Comparison of ENCODE assay signal across 1 cellular context in the genomic region with DNA sequence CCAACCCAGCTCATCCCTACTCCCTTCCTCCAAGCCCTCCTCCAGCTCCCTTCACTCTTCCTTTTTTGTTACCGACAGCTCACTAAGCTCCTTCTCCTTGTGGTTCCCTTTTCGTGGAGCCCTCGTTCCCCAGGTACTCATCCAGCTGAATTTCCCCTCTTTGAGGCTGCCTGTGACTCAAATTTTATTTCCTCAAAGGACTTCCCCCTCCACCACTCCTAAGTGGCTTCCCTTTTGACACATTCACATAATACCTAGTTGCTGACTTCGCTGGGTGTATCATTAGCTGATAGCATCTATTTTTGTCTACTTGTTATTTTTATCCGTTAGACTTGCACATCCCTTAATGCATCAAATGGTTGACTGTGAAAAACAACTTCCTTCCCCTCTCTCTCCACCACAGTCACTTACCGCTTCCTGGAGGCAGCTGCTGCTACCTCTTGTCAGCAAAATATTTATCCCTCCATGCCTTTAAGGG.
TF ChIP-seq lines count a peak whose summit lies in the region.

No MANE protein-coding gene starts in this region.

TF ChIP-seq in GM12878, 131 proteins besides CTCF, POLR2A, EP300 and RAD21 (continues in another document):
- TF ChIP-seq ZNF217 (IDR thresholded peaks at IDR 0.05): no peak
- TF ChIP-seq IKZF2 (IDR thresholded peaks at IDR 0.05): peak; percentile 100
- peak; percentile 94 for TF ChIP-seq GATAD2B (conservative IDR thresholded peaks at IDR 0.05; ENCODE audit: low read depth)
- peak; percentile 66; the same call in 1 of the 2 replicates for TF ChIP-seq GABPA (IDR thresholded peaks at IDR 0.05; ENCODE audit: low read depth)
- peak; percentile 31 for TF ChIP-seq KLF5 (IDR thresholded peaks at IDR 0.05; ENCODE audit: partially characterized antibody)
- no peak for TF ChIP-seq BRCA1 (IDR thresholded peaks at IDR 0.05; ENCODE audit: low read depth, low read length)
- TF ChIP-seq EED (IDR thresholded peaks at IDR 0.05; ENCODE audit: low read depth): peak; percentile 100
- TF ChIP-seq PML (IDR thresholded peaks at IDR 0.05; ENCODE audit: low read length): peak; percentile 86
- TF ChIP-seq POLR2AphosphoS5 (IDR thresholded peaks at IDR 0.05; ENCODE audit: low read length): no peak
- no peak for TF ChIP-seq POLR2AphosphoS2 (IDR thresholded peaks at IDR 0.05; ENCODE audit: low read depth, low read length)
- TF ChIP-seq, protein P1, sequence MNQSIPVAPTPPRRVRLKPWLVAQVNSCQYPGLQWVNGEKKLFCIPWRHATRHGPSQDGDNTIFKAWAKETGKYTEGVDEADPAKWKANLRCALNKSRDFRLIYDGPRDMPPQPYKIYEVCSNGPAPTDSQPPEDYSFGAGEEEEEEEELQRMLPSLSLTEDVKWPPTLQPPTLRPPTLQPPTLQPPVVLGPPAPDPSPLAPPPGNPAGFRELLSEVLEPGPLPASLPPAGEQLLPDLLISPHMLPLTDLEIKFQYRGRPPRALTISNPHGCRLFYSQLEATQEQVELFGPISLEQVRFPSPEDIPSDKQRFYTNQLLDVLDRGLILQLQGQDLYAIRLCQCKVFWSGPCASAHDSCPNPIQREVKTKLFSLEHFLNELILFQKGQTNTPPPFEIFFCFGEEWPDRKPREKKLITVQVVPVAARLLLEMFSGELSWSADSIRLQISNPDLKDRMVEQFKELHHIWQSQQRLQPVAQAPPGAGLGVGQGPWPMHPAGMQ (IDR thresholded peaks at IDR 0.05; ENCODE audit: borderline replicate concordance): no peak
- no peak for TF ChIP-seq CHD1 (IDR thresholded peaks at IDR 0.05; ENCODE audit: low read depth, low read length)
- TF ChIP-seq, protein P2, sequence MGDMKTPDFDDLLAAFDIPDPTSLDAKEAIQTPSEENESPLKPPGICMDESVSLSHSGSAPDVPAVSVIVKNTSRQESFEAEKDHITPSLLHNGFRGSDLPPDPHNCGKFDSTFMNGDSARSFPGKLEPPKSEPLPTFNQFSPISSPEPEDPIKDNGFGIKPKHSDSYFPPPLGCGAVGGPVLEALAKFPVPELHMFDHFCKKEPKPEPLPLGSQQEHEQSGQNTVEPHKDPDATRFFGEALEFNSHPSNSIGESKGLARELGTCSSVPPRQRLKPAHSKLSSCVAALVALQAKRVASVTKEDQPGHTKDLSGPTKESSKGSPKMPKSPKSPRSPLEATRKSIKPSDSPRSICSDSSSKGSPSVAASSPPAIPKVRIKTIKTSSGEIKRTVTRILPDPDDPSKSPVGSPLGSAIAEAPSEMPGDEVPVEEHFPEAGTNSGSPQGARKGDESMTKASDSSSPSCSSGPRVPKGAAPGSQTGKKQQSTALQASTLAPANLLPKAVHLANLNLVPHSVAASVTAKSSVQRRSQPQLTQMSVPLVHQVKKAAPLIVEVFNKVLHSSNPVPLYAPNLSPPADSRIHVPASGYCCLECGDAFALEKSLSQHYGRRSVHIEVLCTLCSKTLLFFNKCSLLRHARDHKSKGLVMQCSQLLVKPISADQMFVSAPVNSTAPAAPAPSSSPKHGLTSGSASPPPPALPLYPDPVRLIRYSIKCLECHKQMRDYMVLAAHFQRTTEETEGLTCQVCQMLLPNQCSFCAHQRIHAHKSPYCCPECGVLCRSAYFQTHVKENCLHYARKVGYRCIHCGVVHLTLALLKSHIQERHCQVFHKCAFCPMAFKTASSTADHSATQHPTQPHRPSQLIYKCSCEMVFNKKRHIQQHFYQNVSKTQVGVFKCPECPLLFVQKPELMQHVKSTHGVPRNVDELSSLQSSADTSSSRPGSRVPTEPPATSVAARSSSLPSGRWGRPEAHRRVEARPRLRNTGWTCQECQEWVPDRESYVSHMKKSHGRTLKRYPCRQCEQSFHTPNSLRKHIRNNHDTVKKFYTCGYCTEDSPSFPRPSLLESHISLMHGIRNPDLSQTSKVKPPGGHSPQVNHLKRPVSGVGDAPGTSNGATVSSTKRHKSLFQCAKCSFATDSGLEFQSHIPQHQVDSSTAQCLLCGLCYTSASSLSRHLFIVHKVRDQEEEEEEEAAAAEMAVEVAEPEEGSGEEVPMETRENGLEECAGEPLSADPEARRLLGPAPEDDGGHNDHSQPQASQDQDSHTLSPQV (IDR thresholded peaks at IDR 0.05): no peak
- TF ChIP-seq ZNF274 (IDR thresholded peaks at IDR 0.05; ENCODE audit: insufficient read depth, insufficient read length): no peak
- peak; percentile 88 for TF ChIP-seq JUNB (IDR thresholded peaks at IDR 0.05)
- no peak for TF ChIP-seq ASH2L (IDR thresholded peaks at IDR 0.05; ENCODE audit: borderline replicate concordance, low read depth)
- TF ChIP-seq ESRRA (IDR thresholded peaks at IDR 0.05; ENCODE audit: low read length): no peak
- TF ChIP-seq RFX5 (IDR thresholded peaks at IDR 0.05; ENCODE audit: low read depth, low read length): no peak
- peak; percentile 99 for TF ChIP-seq NBN (IDR thresholded peaks at IDR 0.05)
- TF ChIP-seq, protein P3, sequence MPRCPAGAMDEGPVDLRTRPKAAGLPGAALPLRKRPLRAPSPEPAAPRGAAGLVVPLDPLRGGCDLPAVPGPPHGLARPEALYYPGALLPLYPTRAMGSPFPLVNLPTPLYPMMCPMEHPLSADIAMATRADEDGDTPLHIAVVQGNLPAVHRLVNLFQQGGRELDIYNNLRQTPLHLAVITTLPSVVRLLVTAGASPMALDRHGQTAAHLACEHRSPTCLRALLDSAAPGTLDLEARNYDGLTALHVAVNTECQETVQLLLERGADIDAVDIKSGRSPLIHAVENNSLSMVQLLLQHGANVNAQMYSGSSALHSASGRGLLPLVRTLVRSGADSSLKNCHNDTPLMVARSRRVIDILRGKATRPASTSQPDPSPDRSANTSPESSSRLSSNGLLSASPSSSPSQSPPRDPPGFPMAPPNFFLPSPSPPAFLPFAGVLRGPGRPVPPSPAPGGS (IDR thresholded peaks at IDR 0.05; ENCODE audit: borderline replicate concordance, insufficient read depth, low read depth, low read length, poor library complexity, severe bottlenecking): peak; percentile 51
- no peak for TF ChIP-seq RBBP5 (conservative IDR thresholded peaks at IDR 0.05)
- TF ChIP-seq SMAD1 (IDR thresholded peaks at IDR 0.05; ENCODE audit: low read depth, partially characterized antibody): peak; percentile 40
- TF ChIP-seq, protein P4, sequence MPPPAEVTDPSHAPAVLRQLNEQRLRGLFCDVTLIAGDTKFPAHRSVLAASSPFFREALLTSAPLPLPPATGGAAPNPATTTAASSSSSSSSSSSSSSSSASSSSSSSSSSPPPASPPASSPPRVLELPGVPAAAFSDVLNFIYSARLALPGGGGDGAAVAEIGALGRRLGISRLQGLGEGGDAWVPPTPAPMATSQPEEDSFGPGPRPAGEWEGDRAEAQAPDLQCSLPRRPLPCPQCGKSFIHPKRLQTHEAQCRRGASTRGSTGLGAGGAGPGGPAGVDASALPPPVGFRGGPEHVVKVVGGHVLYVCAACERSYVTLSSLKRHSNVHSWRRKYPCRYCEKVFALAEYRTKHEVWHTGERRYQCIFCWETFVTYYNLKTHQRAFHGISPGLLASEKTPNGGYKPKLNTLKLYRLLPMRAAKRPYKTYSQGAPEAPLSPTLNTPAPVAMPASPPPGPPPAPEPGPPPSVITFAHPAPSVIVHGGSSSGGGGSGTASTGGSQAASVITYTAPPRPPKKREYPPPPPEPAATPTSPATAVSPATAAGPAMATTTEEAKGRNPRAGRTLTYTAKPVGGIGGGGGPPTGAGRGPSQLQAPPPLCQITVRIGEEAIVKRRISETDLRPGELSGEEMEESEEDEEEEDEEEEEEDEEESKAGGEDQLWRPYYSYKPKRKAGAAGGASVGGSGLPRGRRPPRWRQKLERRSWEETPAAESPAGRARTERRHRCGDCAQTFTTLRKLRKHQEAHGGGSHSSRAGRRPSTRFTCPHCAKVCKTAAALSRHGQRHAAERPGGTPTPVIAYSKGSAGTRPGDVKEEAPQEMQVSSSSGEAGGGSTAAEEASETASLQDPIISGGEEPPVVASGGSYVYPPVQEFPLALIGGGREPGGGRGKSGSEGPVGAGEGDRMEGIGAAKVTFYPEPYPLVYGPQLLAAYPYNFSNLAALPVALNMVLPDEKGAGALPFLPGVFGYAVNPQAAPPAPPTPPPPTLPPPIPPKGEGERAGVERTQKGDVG (CRISPR knock-in tag; IDR thresholded peaks at IDR 0.05): no peak
- TF ChIP-seq ZNF24 (IDR thresholded peaks at IDR 0.05): no peak
- TF ChIP-seq SIX5 (IDR thresholded peaks at IDR 0.05; ENCODE audit: low read depth, low read length, severe bottlenecking): no peak
- no peak for TF ChIP-seq NR2C2 (IDR thresholded peaks at IDR 0.05; ENCODE audit: borderline replicate concordance, control insufficient read depth, insufficient read length, low read depth)
- TF ChIP-seq BMI1 (IDR thresholded peaks at IDR 0.05; ENCODE audit: borderline replicate concordance): no peak; the same call in 1 of the 2 replicates
- TF ChIP-seq MTA2 (IDR thresholded peaks at IDR 0.05; ENCODE audit: low read depth): peak; percentile 97
- TF ChIP-seq, protein P5, sequence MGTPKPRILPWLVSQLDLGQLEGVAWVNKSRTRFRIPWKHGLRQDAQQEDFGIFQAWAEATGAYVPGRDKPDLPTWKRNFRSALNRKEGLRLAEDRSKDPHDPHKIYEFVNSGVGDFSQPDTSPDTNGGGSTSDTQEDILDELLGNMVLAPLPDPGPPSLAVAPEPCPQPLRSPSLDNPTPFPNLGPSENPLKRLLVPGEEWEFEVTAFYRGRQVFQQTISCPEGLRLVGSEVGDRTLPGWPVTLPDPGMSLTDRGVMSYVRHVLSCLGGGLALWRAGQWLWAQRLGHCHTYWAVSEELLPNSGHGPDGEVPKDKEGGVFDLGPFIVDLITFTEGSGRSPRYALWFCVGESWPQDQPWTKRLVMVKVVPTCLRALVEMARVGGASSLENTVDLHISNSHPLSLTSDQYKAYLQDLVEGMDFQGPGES (IDR thresholded peaks at IDR 0.05): no peak
- no peak for TF ChIP-seq ZSCAN29 (IDR thresholded peaks at IDR 0.05)
- 0 out of 2 replicates have a peak, but pooled peaks have one; percentile 35 for TF ChIP-seq RAD51 (IDR thresholded peaks at IDR 0.05)
- peak; percentile 96 for TF ChIP-seq ATF7 (IDR thresholded peaks at IDR 0.05; ENCODE audit: low read depth)
- TF ChIP-seq BACH1 (IDR thresholded peaks at IDR 0.05; ENCODE audit: borderline replicate concordance): peak; percentile 37; the same call in 1 of the 2 replicates
- peak; percentile 94 for TF ChIP-seq RUNX3 (IDR thresholded peaks at IDR 0.05; ENCODE audit: low read length)
- TF ChIP-seq CEBPB (IDR thresholded peaks at IDR 0.05; ENCODE audit: borderline replicate concordance in 1 of 2, low read depth in 2 of 2, low read length in 2 of 2): 0 out of 4 replicates have a peak, but pooled peaks of 1 of the 2 experiments have one; percentile 41
- TF ChIP-seq SMAD5 (IDR thresholded peaks at IDR 0.05; ENCODE audit: low read depth): no peak
- TF ChIP-seq EZH2 (IDR thresholded peaks at IDR 0.05; ENCODE audit: borderline replicate concordance, control insufficient read depth, low read depth, low read length): no peak
- TF ChIP-seq, protein P6, sequence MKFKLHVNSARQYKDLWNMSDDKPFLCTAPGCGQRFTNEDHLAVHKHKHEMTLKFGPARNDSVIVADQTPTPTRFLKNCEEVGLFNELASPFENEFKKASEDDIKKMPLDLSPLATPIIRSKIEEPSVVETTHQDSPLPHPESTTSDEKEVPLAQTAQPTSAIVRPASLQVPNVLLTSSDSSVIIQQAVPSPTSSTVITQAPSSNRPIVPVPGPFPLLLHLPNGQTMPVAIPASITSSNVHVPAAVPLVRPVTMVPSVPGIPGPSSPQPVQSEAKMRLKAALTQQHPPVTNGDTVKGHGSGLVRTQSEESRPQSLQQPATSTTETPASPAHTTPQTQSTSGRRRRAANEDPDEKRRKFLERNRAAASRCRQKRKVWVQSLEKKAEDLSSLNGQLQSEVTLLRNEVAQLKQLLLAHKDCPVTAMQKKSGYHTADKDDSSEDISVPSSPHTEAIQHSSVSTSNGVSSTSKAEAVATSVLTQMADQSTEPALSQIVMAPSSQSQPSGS (IDR thresholded peaks at IDR 0.05; ENCODE audit: low read length): no peak; the same call in none of the 2 replicates
- TF ChIP-seq SUZ12 (IDR thresholded peaks at IDR 0.05; ENCODE audit: unreplicated experiment): no peak
- TF ChIP-seq WRNIP1 (IDR thresholded peaks at IDR 0.05; ENCODE audit: borderline replicate concordance, low read depth, low read length): no peak
- TF ChIP-seq, protein P7, sequence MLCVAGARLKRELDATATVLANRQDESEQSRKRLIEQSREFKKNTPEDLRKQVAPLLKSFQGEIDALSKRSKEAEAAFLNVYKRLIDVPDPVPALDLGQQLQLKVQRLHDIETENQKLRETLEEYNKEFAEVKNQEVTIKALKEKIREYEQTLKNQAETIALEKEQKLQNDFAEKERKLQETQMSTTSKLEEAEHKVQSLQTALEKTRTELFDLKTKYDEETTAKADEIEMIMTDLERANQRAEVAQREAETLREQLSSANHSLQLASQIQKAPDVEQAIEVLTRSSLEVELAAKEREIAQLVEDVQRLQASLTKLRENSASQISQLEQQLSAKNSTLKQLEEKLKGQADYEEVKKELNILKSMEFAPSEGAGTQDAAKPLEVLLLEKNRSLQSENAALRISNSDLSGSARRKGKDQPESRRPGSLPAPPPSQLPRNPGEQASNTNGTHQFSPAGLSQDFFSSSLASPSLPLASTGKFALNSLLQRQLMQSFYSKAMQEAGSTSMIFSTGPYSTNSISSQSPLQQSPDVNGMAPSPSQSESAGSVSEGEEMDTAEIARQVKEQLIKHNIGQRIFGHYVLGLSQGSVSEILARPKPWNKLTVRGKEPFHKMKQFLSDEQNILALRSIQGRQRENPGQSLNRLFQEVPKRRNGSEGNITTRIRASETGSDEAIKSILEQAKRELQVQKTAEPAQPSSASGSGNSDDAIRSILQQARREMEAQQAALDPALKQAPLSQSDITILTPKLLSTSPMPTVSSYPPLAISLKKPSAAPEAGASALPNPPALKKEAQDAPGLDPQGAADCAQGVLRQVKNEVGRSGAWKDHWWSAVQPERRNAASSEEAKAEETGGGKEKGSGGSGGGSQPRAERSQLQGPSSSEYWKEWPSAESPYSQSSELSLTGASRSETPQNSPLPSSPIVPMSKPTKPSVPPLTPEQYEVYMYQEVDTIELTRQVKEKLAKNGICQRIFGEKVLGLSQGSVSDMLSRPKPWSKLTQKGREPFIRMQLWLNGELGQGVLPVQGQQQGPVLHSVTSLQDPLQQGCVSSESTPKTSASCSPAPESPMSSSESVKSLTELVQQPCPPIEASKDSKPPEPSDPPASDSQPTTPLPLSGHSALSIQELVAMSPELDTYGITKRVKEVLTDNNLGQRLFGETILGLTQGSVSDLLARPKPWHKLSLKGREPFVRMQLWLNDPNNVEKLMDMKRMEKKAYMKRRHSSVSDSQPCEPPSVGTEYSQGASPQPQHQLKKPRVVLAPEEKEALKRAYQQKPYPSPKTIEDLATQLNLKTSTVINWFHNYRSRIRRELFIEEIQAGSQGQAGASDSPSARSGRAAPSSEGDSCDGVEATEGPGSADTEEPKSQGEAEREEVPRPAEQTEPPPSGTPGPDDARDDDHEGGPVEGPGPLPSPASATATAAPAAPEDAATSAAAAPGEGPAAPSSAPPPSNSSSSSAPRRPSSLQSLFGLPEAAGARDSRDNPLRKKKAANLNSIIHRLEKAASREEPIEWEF (IDR thresholded peaks at IDR 0.05; ENCODE audit: insufficient replicate concordance, low read depth, low read length): peak; percentile 87
- peak; percentile 50; the same call in 2 of the 3 replicates for TF ChIP-seq POU2F2 (IDR thresholded peaks at IDR 0.05; ENCODE audit: borderline replicate concordance, low read depth, low read length)
